Comparison of ENCODE assay signal across 1 cellular context in the genomic region with DNA sequence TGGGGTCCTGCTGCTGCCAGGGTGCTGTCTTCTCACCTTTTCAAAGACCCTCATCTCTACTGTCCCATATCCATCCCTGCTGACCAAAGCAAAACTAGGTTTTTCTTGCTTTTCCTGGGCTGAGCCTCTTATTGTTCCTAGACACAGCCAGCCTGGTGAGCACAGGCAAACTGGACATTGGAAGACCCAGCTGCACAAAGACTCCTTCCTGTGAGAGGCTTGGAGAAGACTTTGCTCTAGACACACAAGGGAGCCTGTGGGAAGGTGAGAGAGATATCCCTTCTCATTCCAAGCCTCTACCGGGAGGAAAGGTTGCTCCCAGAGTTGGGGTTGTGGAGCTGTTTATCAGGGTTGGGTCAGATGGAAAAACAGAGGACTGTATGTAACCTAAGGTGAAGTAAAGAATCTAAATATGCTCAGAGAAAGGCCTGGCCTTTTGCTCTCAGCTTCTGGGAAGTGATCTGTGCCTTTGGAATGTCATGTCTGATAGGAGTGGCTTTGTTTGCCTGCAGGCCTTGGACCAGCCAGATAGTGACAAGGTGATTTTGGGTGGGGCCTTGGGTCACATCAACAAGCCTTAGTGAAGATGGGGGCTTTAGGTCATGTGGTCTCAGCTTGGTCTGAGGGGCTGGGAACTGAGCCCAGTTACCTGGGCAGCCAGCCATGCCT.
TF ChIP-seq lines count a peak whose summit lies in the region.

No MANE protein-coding gene starts in this region.

TF ChIP-seq in K562, 482 proteins besides CTCF, POLR2A, EP300 and RAD21 (continued from another document):
- no peak for TF ChIP-seq DEAF1 (CRISPR knock-in tag; IDR thresholded peaks at IDR 0.05)
- peak; percentile 80 for TF ChIP-seq CBFA2T3 (IDR thresholded peaks at IDR 0.05)
- TF ChIP-seq TAL1 (IDR thresholded peaks at IDR 0.05) = peak; percentile 47; the same call in 1 of the 2 replicates
- TF ChIP-seq TRIM25 (IDR thresholded peaks at IDR 0.05; ENCODE audit: borderline replicate concordance) = no peak
- no peak for TF ChIP-seq FOXP4 (CRISPR knock-in tag; IDR thresholded peaks at IDR 0.05; ENCODE audit: borderline replicate concordance)
- TF ChIP-seq DPF2 (IDR thresholded peaks at IDR 0.05) = peak; percentile 34; the same call in 1 of the 2 replicates
- TF ChIP-seq TEAD4 (IDR thresholded peaks at IDR 0.05; ENCODE audit: low read length) = peak; percentile 57; the same call in 1 of the 2 replicates
- TF ChIP-seq TEAD4 (CRISPR knock-in tag; IDR thresholded peaks at IDR 0.05; ENCODE audit: borderline replicate concordance) = no peak
- TF ChIP-seq FOXA1 (IDR thresholded peaks at IDR 0.05; ENCODE audit: borderline replicate concordance) = no peak
- TF ChIP-seq KAT2B (IDR thresholded peaks at IDR 0.05; ENCODE audit: low read depth, low read length) = no peak
- peak; percentile 76; the same call in 1 of the 2 replicates for TF ChIP-seq CTBP1 (IDR thresholded peaks at IDR 0.05; ENCODE audit: borderline replicate concordance)
- no peak for TF ChIP-seq GATA2 (CRISPR knock-in tag; IDR thresholded peaks at IDR 0.05)
- TF ChIP-seq CBFA2T2 (conservative IDR thresholded peaks at IDR 0.05) = peak; percentile 64
